ENCODE assay signal across 24 cellular contexts in genomic region chr1:236552096-236552495, GRCh38.
"Had no signal": no experiment of that assay in that cellular context is flagged by ENCODE, and none has a peak within 500 bp of the region (broad histone marks: within the 10 kb centered on the region; RNA-seq: fewer than 3 reads in every experiment).

No MANE protein-coding gene starts in this region.

- H3K9me3 ChIP-seq: esophagus muscularis mucosa, gastrocnemius medialis, heart right ventricle, neutrophil, psoas muscle, right lobe of liver, spleen, testis, tibial nerve, upper lobe of right lung, vagina had no signal

- H3K27me3 ChIP-seq: dorsolateral prefrontal cortex, esophagus muscularis mucosa, gastrocnemius medialis, heart right ventricle, neutrophil, right lobe of liver, spleen, testis, tibial nerve, upper lobe of right lung, vagina had no signal

- H3K27ac ChIP-seq: dorsolateral prefrontal cortex, esophagus muscularis mucosa, gastrocnemius medialis, heart right ventricle, neutrophil, psoas muscle, right lobe of liver, spleen, testis, tibial nerve, upper lobe of right lung, vagina had no signal

- H3K9me3 Mint-ChIP-seq: naive thymus-derived CD8-positive, alpha-beta T cell; stimulated activated memory B cell treated with anti-CD40 and anti-IgM and Interleukin-4, amounts not matched to agents 10 μg/mL and 1 μg/mL and 100 μg/mL, for 72 hours; stimulated activated naive CD8-positive, alpha-beta T cell treated with anti-CD3 and anti-CD28 coated beads, Interleukin-15, amount 100 ng/mL, for 72 hours had no signal

- H3K27me3 Mint-ChIP-seq: naive thymus-derived CD8-positive, alpha-beta T cell; stimulated activated memory B cell treated with anti-CD40 and anti-IgM and Interleukin-4, amounts not matched to agents 10 μg/mL and 1 μg/mL and 100 μg/mL, for 72 hours; stimulated activated naive CD8-positive, alpha-beta T cell treated with anti-CD3 and anti-CD28 coated beads, Interleukin-15, amount 100 ng/mL, for 72 hours had no signal

- ATAC-seq: gastrocnemius medialis; heart right ventricle; naive thymus-derived CD8-positive, alpha-beta T cell; psoas muscle; right lobe of liver; stimulated activated memory B cell treated with anti-CD40 and anti-IgM and Interleukin-4, amounts not matched to agents 10 μg/mL and 1 μg/mL and 100 μg/mL, for 72 hours; stimulated activated naive CD8-positive, alpha-beta T cell treated with anti-CD3 and anti-CD28 coated beads, Interleukin-15, amount 100 ng/mL, for 72 hours; upper lobe of right lung had no signal

- H3K4me1 ChIP-seq: esophagus muscularis mucosa, gastrocnemius medialis, heart right ventricle, psoas muscle, right lobe of liver, spleen, testis, tibial nerve, upper lobe of right lung, vagina had no signal

- H3K4me3 ChIP-seq: dorsolateral prefrontal cortex, esophagus muscularis mucosa, gastrocnemius medialis, heart right ventricle, psoas muscle, right lobe of liver, spleen, testis, tibial nerve, upper lobe of right lung, vagina had no signal

- H3K27ac Mint-ChIP-seq: stimulated activated memory B cell treated with anti-CD40 and anti-IgM and Interleukin-4, amounts not matched to agents 10 μg/mL and 1 μg/mL and 100 μg/mL, for 72 hours had no signal

- DNase-seq: dorsolateral prefrontal cortex; effector CD8-positive, alpha-beta T cell; gastrocnemius medialis; heart right ventricle; hypothalamus; kidney glomerular epithelial cell; naive thymus-derived CD8-positive, alpha-beta T cell; psoas muscle; retina; right lobe of liver; spleen; stimulated activated CD4-positive, alpha-beta T cell treated with anti-CD3 and anti-CD28 coated beads, Interleukin-15, amount 100 ng/mL, for 24 hours; stimulated activated CD4-positive, alpha-beta T cell treated with anti-CD3 and anti-CD28 coated beads, Interleukin-1b, Interleukin-23, amount 100 ng/mL, for 48 hours; stimulated activated CD4-positive, alpha-beta T cell treated with anti-CD3 and anti-CD28 coated beads, Interleukin-4, amount 100 ng/mL, for 24 hours; stimulated activated naive CD8-positive, alpha-beta T cell treated with anti-CD3 and anti-CD28 coated beads, Interleukin-15, amount 100 ng/mL, for 72 hours; testis; upper lobe of right lung had no signal

- H3K4me3 Mint-ChIP-seq: naive thymus-derived CD8-positive, alpha-beta T cell; stimulated activated memory B cell treated with anti-CD40 and anti-IgM and Interleukin-4, amounts not matched to agents 10 μg/mL and 1 μg/mL and 100 μg/mL, for 72 hours; stimulated activated naive CD8-positive, alpha-beta T cell treated with anti-CD3 and anti-CD28 coated beads, Interleukin-15, amount 100 ng/mL, for 72 hours had no signal

- FAIRE-seq: endometrium, islet of Langerhans had no signal
